Comparison of ENCODE assay signal across 23 cellular contexts in the genomic region with DNA sequence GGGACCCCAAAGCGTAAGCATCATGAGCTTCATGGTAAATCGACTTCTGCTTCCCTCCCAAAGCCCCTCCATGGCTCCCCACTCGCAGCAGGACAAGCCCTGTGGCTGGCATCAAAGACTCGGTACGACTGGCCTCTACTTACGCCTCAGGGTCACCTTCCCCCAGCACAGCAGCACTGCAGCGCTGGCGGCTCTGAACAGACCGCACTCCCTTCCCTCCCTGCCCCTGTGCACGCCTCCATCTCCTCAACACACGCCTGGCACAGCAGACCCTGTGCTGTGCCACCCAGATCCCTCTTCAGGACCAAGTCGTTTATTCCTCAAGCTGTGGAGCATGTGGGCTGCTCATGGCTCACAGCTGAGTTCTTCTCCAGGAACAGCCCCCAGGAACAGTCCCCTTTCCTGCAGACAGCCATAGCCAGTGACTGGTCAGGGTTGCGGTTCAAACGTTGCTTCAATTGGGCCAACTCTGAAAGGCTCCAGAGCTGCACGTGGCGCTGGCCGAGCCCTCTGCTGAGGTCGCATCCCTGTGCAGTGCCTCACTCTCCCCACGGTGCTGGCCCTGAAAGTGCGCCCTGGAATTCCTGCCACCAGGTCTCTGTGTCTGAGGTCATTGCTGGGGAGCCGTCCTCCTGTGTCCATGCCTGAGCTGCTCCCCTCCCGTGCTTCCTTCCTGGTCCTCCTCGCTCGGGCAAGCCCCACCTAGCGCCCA.
"Had no signal": no experiment of that assay in that cellular context is flagged by ENCODE, and none has a peak within 500 bp of the region (broad histone marks: within the 10 kb centered on the region; RNA-seq: fewer than 3 reads in every experiment).

No MANE protein-coding gene starts in this region.

- DNase-seq: activated B cell treated with CpG ODN at 0.5 μM for 24 hours; activated CD4-positive, alpha-beta T cell treated with anti-CD3 and anti-CD28 coated beads, Interleukin-2, amount 50 U/mL, for 1 hour; activated CD8-positive, alpha-beta T cell treated with anti-CD3 and anti-CD28 coated beads for 36 hours; activated gamma-delta T cell treated with Interleukin-2 at 50 U/mL for 16 hours; activated naive CD4-positive, alpha-beta T cell treated with anti-CD3 and anti-CD28 coated beads, Interleukin-2, amount 50 U/mL, for 16 hours; activated T-cell treated with anti-CD3 and anti-CD28 coated beads, Interleukin-2, amount 50 U/mL, for 4 hours; amniotic stem cell; dermis blood vessel endothelial cell; effector CD4-positive, alpha-beta T cell; esophagus squamous epithelium; foreskin melanocyte; natural killer cell; stimulated activated CD4-positive, alpha-beta T cell treated with anti-CD3 and anti-CD28 coated beads, Interleukin-4, amount 100 ng/mL, for 4 hours; stimulated activated CD8-positive, alpha-beta memory T cell treated with anti-CD3 and anti-CD28 coated beads, Interleukin-4, amount 100 ng/mL, for 48 hours; stomach; T-helper 1 cell; thyroid gland had no signal

- H3K9me3 ChIP-seq: esophagus squamous epithelium, heart right ventricle, stomach, thyroid gland had no signal

- H3K36me3 ChIP-seq: esophagus squamous epithelium, thyroid gland had no signal

- H3K4me3 ChIP-seq: esophagus squamous epithelium, heart right ventricle, skin epidermis, stomach, thyroid gland had no signal

- H3K4me1 ChIP-seq: esophagus squamous epithelium, heart right ventricle, stomach, thyroid gland had no signal

- ATAC-seq: activated CD8-positive, alpha-beta T cell treated with anti-CD3 and anti-CD28 coated beads for 36 hours; activated T-cell treated with anti-CD3 and anti-CD28 coated beads, Interleukin-2, amount 50 U/mL, for 4 hours; activated T-helper 17 cell treated with anti-CD3 and anti-CD28 coated beads, Interleukin-2, amount 50 U/mL, for 72 hours; natural killer cell; sciatic nerve; stimulated activated memory B cell treated with anti-CD40 and anti-IgM and Interleukin-4, amounts not matched to agents 10 μg/mL and 1 μg/mL and 100 μg/mL, for 72 hours had no signal

- H3K27ac ChIP-seq: epithelial cell of prostate, esophagus squamous epithelium, heart right ventricle, skin epidermis, stomach, thyroid gland had no signal

- H3K27me3 ChIP-seq: esophagus squamous epithelium, thyroid gland had no signal
